ENCODE assay signal across 12 cellular contexts in genomic region chr7:46586406-46586805, GRCh38.
"Had no signal": no experiment of that assay in that cellular context is flagged by ENCODE, and none has a peak within 500 bp of the region (broad histone marks: within the 10 kb centered on the region; RNA-seq: fewer than 3 reads in every experiment).

No MANE protein-coding gene starts in this region.

- H3K4me1 ChIP-seq: tibial artery had no signal

- H3K4me2 ChIP-seq: smooth muscle cell had no signal

- H3K9me3 ChIP-seq: esophagus muscularis mucosa, tibial artery, vagina had no signal

- ATAC-seq: left lobe of liver; stimulated activated memory B cell treated with anti-CD40 and anti-IgM and Interleukin-4, amounts not matched to agents 10 μg/mL and 1 μg/mL and 100 μg/mL, for 72 hours had no signal

- H3K27ac ChIP-seq: esophagus muscularis mucosa, tibial artery, vagina had no signal

- DNase-seq: activated B cell treated with CpG ODN at 0.5 μM for 24 hours; activated CD4-positive, alpha-beta T cell treated with anti-CD3 and anti-CD28 coated beads, Interleukin-2, amount 10 ng/mL, durations not matched to agents 7 days and 5 days; activated effector memory CD4-positive, alpha-beta T cell treated with Interleukin-2 at 50 U/mL for 16 hours; anterior cingulate cortex; hypothalamus; T-helper 2 cell; tibial artery had no signal

- H3K27me3 ChIP-seq: esophagus muscularis mucosa, tibial artery, vagina had no signal

- H3K4me3 ChIP-seq: esophagus muscularis mucosa, smooth muscle cell, tibial artery, vagina had no signal

- H3K36me3 ChIP-seq: esophagus muscularis mucosa, tibial artery, vagina had no signal
